14 cellular contexts compared by ENCODE assay signal in genomic region chr3:140599496-140599895, GRCh38.
"Had no signal": no experiment of that assay in that cellular context is flagged by ENCODE, and none has a peak within 500 bp of the region (broad histone marks: within the 10 kb centered on the region; RNA-seq: fewer than 3 reads in every experiment).

No MANE protein-coding gene starts in this region.

- H3K4me1 ChIP-seq: prostate gland had no signal

- H3K4me3 ChIP-seq: cardiac muscle cell, left ventricle myocardium inferior, prostate gland, right atrium auricular region, thyroid gland had no signal

- H3K27ac ChIP-seq: cardiac muscle cell, left ventricle myocardium inferior, prostate gland, right atrium auricular region, thyroid gland, WERI-Rb-1 had no signal

- H3K36me3 ChIP-seq: cardiac muscle cell, left ventricle myocardium inferior, prostate gland, right atrium auricular region, thyroid gland, WERI-Rb-1 had no signal

- DNase-seq: activated CD4-positive, alpha-beta T cell treated with anti-CD3 and anti-CD28 coated beads for 1 hour; activated CD8-positive, alpha-beta memory T cell treated with anti-CD3 and anti-CD28 coated beads for 24 hours; effector memory CD8-positive, alpha-beta T cell; foreskin melanocyte; glutamatergic neuron; left ventricle myocardium inferior; stimulated activated CD4-positive, alpha-beta T cell treated with anti-CD3 and anti-CD28 coated beads, Interleukin-2, amount 100 ng/mL, for 24 hours; stimulated activated naive CD4-positive, alpha-beta T cell treated with Interleukin-2 at 50 U/mL for 16 hours; T-helper 2 cell; thyroid gland; WERI-Rb-1 had no signal

- H3K27me3 ChIP-seq: cardiac muscle cell, right atrium auricular region, thyroid gland had no signal

- H3K9me3 ChIP-seq: left ventricle myocardium inferior, prostate gland, right atrium auricular region, thyroid gland had no signal
